8 cellular contexts compared by ENCODE assay signal in genomic region chr1:243589286-243589685, GRCh38.
DNase-seq lines count a peak whose midpoint lies in the region; ATAC-seq and TF ChIP-seq lines count a peak whose summit lies in the region.
"Not testable (repeated sequence)": the region's sequence is repeated elsewhere in the genome, so short reads cannot be mapped to it uniquely, and the experiment has no call there.

No MANE protein-coding gene starts in this region.

- not testable (repeated sequence) for TF ChIP-seq CTCF in GM06990 (IDR thresholded peaks at IDR 0.05; ENCODE audit: insufficient read depth, low read length, poor library complexity, severe bottlenecking)

- H3K9me3 Mint-ChIP-seq in activated T-helper 17 cell treated with anti-CD3 and anti-CD28 coated beads, Interleukin-2, amount 50 U/mL, for 72 hours: not testable (repeated sequence)

- not testable (repeated sequence) for H3K36me3 ChIP-seq in GM06990 (ENCODE audit: control insufficient read depth, insufficient read depth, low read length)

- not testable (repeated sequence) for H3K4me3 ChIP-seq in GM06990 (replicated peaks; ENCODE audit: low read depth, low read length)

- H3K4me1 Mint-ChIP-seq in activated T-helper 17 cell treated with anti-CD3 and anti-CD28 coated beads, Interleukin-2, amount 50 U/mL, for 72 hours: peaks cover 10% of the 10 kb centered on the region

- not testable (repeated sequence) for H3K27me3 ChIP-seq in GM06990 (replicated peaks; ENCODE audit: control insufficient read depth, insufficient read depth, low read length)

- peak overlapping the region; percentile 32 for H3K27ac Mint-ChIP-seq in activated T-helper 17 cell treated with anti-CD3 and anti-CD28 coated beads, Interleukin-2, amount 50 U/mL, for 72 hours

- peaks cover 80% of the 10 kb centered on the region for H3K36me3 Mint-ChIP-seq in activated T-helper 17 cell treated with anti-CD3 and anti-CD28 coated beads, Interleukin-2, amount 50 U/mL, for 72 hours (ENCODE audit: low read depth)

- not testable (repeated sequence) for H3K4me3 Mint-ChIP-seq in activated T-helper 17 cell treated with anti-CD3 and anti-CD28 coated beads, Interleukin-2, amount 50 U/mL, for 72 hours

- DNase-seq in GM06990 (ENCODE audit: extremely low read depth, insufficient read length): peak; percentile 41

- not testable (repeated sequence) for H3K27me3 Mint-ChIP-seq in activated T-helper 17 cell treated with anti-CD3 and anti-CD28 coated beads, Interleukin-2, amount 50 U/mL, for 72 hours

- ATAC-seq in GM18868 (IDR thresholded peaks at IDR 0.05; ENCODE audit: unreplicated experiment): peak; percentile 66
- ATAC-seq in GM19455 (IDR thresholded peaks at IDR 0.05; ENCODE audit: unreplicated experiment): peak; percentile 79
- ATAC-seq in GM21723 (IDR thresholded peaks at IDR 0.05; ENCODE audit: unreplicated experiment): peak; percentile 83
- peak; percentile 72 for ATAC-seq in HG02884 (IDR thresholded peaks at IDR 0.05; ENCODE audit: unreplicated experiment)
- peak; percentile 71 for ATAC-seq in HG03135 (IDR thresholded peaks at IDR 0.05; ENCODE audit: unreplicated experiment)
- ATAC-seq in HG03558 (IDR thresholded peaks at IDR 0.05; ENCODE audit: extremely low read depth, unreplicated experiment): peak; percentile 73
- ATAC-seq in activated T-helper 17 cell treated with anti-CD3 and anti-CD28 coated beads, Interleukin-2, amount 50 U/mL, for 72 hours (replicated peaks): peak; percentile 37
